Comparison of ENCODE assay signal across 10 cellular contexts in genomic region chr9:122394265-122395242, GRCh38. TPM values are rescaled to one million over a fixed set of nuclear protein-coding genes. Genes with fewer than 3 reads are reported as not detected.
DNase-seq lines count a peak whose midpoint lies in the region; ATAC-seq and TF ChIP-seq lines count a peak whose summit lies in the region.
"Had no signal": no experiment of that assay in that cellular context is flagged by ENCODE, and none has a peak within 500 bp of the region (broad histone marks: within the 10 kb centered on the region; RNA-seq: fewer than 3 reads in every experiment).

No MANE protein-coding gene starts in this region.

- H3K27ac Mint-ChIP-seq in activated T-cell treated with anti-CD3 and anti-CD28 coated beads, Interleukin-2, amount 50 U/mL, for 24 hours = no peak overlapping the region

- peaks cover 4 to 36% (median 17%) of the 10 kb centered on the region in 4 donors for H3K4me1 ChIP-seq in stomach

- WGBS in stomach, 5 donors = 54 to 67% (median 60%) methylated on average over 9 of the region's 9 CpGs

- no peak for TF ChIP-seq POLR2A in stomach (IDR thresholded peaks at IDR 0.05)

- intact Hi-C loops in stomach (cut with DNase I; ENCODE audit: low total_unique reads) = no loop called here

- no peak overlapping the region for H3K4me3 ChIP-seq in stomach

- H3K27ac ChIP-seq in stomach = peak overlapping the region; percentile 75 to 84 (median 81)

- no peaks in the 10 kb centered on the region for H3K4me1 Mint-ChIP-seq in activated T-cell treated with anti-CD3 and anti-CD28 coated beads, Interleukin-2, amount 50 U/mL, for 24 hours (ENCODE audit: low read depth)

- peaks cover 0 to 18% (median 7%) of the 10 kb centered on the region in 4 donors for H3K36me3 ChIP-seq in stomach

- H3K27me3 ChIP-seq in stomach = no peaks in the 10 kb centered on the region

- H3K36me3 Mint-ChIP-seq in activated T-cell treated with anti-CD3 and anti-CD28 coated beads, Interleukin-2, amount 50 U/mL, for 24 hours (ENCODE audit: low read depth) = no peaks in the 10 kb centered on the region

- peak; percentile 82 for DNase-seq in LHCN-M2 (ENCODE audit: low read depth)
- peak; percentile 67 for DNase-seq in dedifferentiated amniotic fluid mesenchymal stem cell (ENCODE audit: extremely low spot score)
- DNase-seq in iris pigment epithelial cell (ENCODE audit: low read depth) = peak; percentile 66
- DNase-seq in stomach = no peak
- no peak for DNase-seq in stimulated activated CD4-positive, alpha-beta T cell treated with anti-CD3 and anti-CD28 coated beads, Interleukin-2, amount 100 ng/mL, for 24 hours
- DNase-seq in OCI-M2 (lab: John Stamatoyannopoulos, UW; ENCODE audit: unreplicated experiment) = no peak
- DNase-seq in activated T-cell treated with anti-CD3 and anti-CD28 coated beads, Interleukin-2, amount 50 U/mL, for 24 hours = no peak
- DNase-seq: cerebellar nuclear complex, NCI-H1105 treated with DMSO at 0.1 percent for 48 hours had no signal

- no peaks in the 10 kb centered on the region for H3K9me3 ChIP-seq in stomach

- peaks cover 50% of the 10 kb centered on the region for H3K27me3 Mint-ChIP-seq in activated T-cell treated with anti-CD3 and anti-CD28 coated beads, Interleukin-2, amount 50 U/mL, for 24 hours

- no peaks in the 10 kb centered on the region for H3K9me3 Mint-ChIP-seq in activated T-cell treated with anti-CD3 and anti-CD28 coated beads, Interleukin-2, amount 50 U/mL, for 24 hours

- TF ChIP-seq EP300 in stomach (IDR thresholded peaks at IDR 0.05) = no peak

- no peak overlapping the region for H3K4me3 Mint-ChIP-seq in activated T-cell treated with anti-CD3 and anti-CD28 coated beads, Interleukin-2, amount 50 U/mL, for 24 hours

- TF ChIP-seq CTCF in stomach (IDR thresholded peaks at IDR 0.05) = no peak

- ATAC-seq in HG03521 (IDR thresholded peaks at IDR 0.05; ENCODE audit: unreplicated experiment) = no peak

RNA-seq across cellular contexts. Expression of gene PTGS1, which starts 23.7 kb away (rescaled TPM):
- 1.7 TPM in 2 replicates for total RNA-seq in LHCN-M2 (2014; rRNA removed)
- 1.1 TPM for polyA plus RNA-seq in LHCN-M2 (2012)
- total RNA-seq in stomach = 10 to 100 TPM in 2 of 5 donors, 1 to 10 TPM in 3; 6.4 to 49.6 (median 8.1) TPM
- 10 to 100 TPM; 14.8 to 19.4 (median 15.4) TPM for polyA plus RNA-seq in stomach

Comparison
In these comparisons a context has a peak if more than half of its experiments do, and no peak if none do; other contexts are left out.
1. DNase-seq: peak in LHCN-M2 (single experiment), dedifferentiated amniotic fluid mesenchymal stem cell (single experiment) and iris pigment epithelial cell (single experiment); none in stomach (single experiment), stimulated activated CD4-positive, alpha-beta T cell treated with anti-CD3 and anti-CD28 coated beads, Interleukin-2, amount 100 ng/mL, for 24 hours (0 of 2), OCI-M2 (single experiment) and activated T-cell treated with anti-CD3 and anti-CD28 coated beads, Interleukin-2, amount 50 U/mL, for 24 hours (single experiment).